ENCODE assay signal across 17 cellular contexts in the genomic region with DNA sequence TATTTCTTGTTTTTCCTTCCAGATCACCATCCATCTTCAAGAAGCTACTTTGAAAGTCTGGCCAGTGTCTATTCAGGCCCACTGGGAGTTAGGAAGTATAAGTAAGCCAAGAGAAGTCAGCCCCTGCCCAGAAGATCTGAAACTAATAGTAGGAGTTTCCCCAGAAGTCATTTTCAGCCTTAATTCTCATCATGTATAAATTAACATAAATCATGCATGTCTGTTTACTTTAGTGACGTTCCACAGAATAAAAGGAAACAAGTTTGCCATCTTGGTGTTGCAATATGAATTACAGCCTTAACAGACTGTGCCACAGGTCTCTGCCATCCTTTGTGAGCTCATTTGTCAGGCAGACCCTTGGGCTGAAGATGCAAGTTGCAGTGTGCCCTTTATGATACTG. TPM values are rescaled to one million over a fixed set of nuclear protein-coding genes. Genes with fewer than 3 reads are reported as not detected.
DNase-seq lines count a peak whose midpoint lies in the region; ATAC-seq and TF ChIP-seq lines count a peak whose summit lies in the region.
"Had no signal": no experiment of that assay in that cellular context is flagged by ENCODE, and none has a peak within 500 bp of the region (broad histone marks: within the 10 kb centered on the region; RNA-seq: fewer than 3 reads in every experiment).

No MANE protein-coding gene starts in this region.

- H3K4me3 ChIP-seq in aorta (ENCODE audit: low read length in 2 of 2), result no peak overlapping the region
- H3K4me3 ChIP-seq in prostate gland, result no peak overlapping the region
- H3K4me3 ChIP-seq: MG63 had no signal

- peaks cover 25% of the 10 kb centered on the region for H3K4me1 Mint-ChIP-seq in T-helper 1 cell treated with Interleukin-12 subunit alpha and Interleukin-12 subunit beta and Interleukin-4 antibody, amounts not matched to agents 30 μg/mL and 1 μg/mL, for 36 hours (ENCODE audit: low read depth)
- peaks cover 17% of the 10 kb centered on the region for H3K4me1 Mint-ChIP-seq in activated T-helper 2 cell treated with anti-CD3 and anti-CD28 coated beads, Interferon-gamma antibody, Interleukin-2, Interleukin-4, amounts not matched to agents 10 μg/mL and 5 μg/mL and 100 μg/mL, durations not matched to agents 14 hours and 24 hours and 36 hours (ENCODE audit: low read depth)
- peaks cover 31% of the 10 kb centered on the region for H3K4me1 Mint-ChIP-seq in memory B cell
- peaks cover 3% of the 10 kb centered on the region for H3K4me1 Mint-ChIP-seq in mesothelial cell of epicardium

- H3K4me3 Mint-ChIP-seq in T-helper 1 cell treated with Interleukin-12 subunit alpha and Interleukin-12 subunit beta and Interleukin-4 antibody, amounts not matched to agents 30 μg/mL and 1 μg/mL, for 36 hours, result no peak overlapping the region
- no peak overlapping the region for H3K4me3 Mint-ChIP-seq in activated T-helper 2 cell treated with anti-CD3 and anti-CD28 coated beads, Interferon-gamma antibody, Interleukin-2, Interleukin-4, amounts not matched to agents 10 μg/mL and 5 μg/mL and 100 μg/mL, durations not matched to agents 14 hours and 24 hours and 36 hours (ENCODE audit: low read depth)
- H3K4me3 Mint-ChIP-seq in memory B cell (no peak overlapping the region), mesothelial cell of epicardium (no peak overlapping the region)

- TF ChIP-seq POLR2A in prostate gland (IDR thresholded peaks at IDR 0.05), result no peak

- TF ChIP-seq CTCF in mesothelial cell of epicardium (IDR thresholded peaks at IDR 0.05; ENCODE audit: unreplicated experiment), result no peak
- no peak for TF ChIP-seq CTCF in prostate gland (IDR thresholded peaks at IDR 0.05)

- no peaks in the 10 kb centered on the region for H3K27me3 ChIP-seq in aorta (ENCODE audit: control insufficient read depth in 1 of 2, insufficient read depth in 2 of 2, low read length in 1 of 2)
- no peaks in the 10 kb centered on the region for H3K27me3 ChIP-seq in prostate gland (replicated peaks; ENCODE audit: insufficient read depth)
- H3K27me3 ChIP-seq: MG63 had no signal

- H3K36me3 Mint-ChIP-seq in T-helper 1 cell treated with Interleukin-12 subunit alpha and Interleukin-12 subunit beta and Interleukin-4 antibody, amounts not matched to agents 30 μg/mL and 1 μg/mL, for 36 hours (ENCODE audit: low read depth), result peaks cover 33% of the 10 kb centered on the region
- H3K36me3 Mint-ChIP-seq in activated T-helper 2 cell treated with anti-CD3 and anti-CD28 coated beads, Interferon-gamma antibody, Interleukin-2, Interleukin-4, amounts not matched to agents 10 μg/mL and 5 μg/mL and 100 μg/mL, durations not matched to agents 14 hours and 24 hours and 36 hours (ENCODE audit: low read depth), result peaks cover 70% of the 10 kb centered on the region
- peaks cover 11% of the 10 kb centered on the region for H3K36me3 Mint-ChIP-seq in memory B cell
- peaks cover 10% of the 10 kb centered on the region for H3K36me3 Mint-ChIP-seq in mesothelial cell of epicardium

- 52 to 54% methylated on average over 1 of the region's 1 CpG for WGBS in aorta, 2 donors
- WGBS in prostate gland, result 26% methylated on average over 1 of the region's 1 CpG

- H3K27ac ChIP-seq in aorta (ENCODE audit: low read depth in 1 of 2, low read length in 2 of 2) (no peak overlapping the region), prostate gland (no peak overlapping the region)
- H3K27ac ChIP-seq: 22Rv1, KMS-11 had no signal

- no peaks in the 10 kb centered on the region for H3K9me3 Mint-ChIP-seq in T-helper 1 cell treated with Interleukin-12 subunit alpha and Interleukin-12 subunit beta and Interleukin-4 antibody, amounts not matched to agents 30 μg/mL and 1 μg/mL, for 36 hours
- H3K9me3 Mint-ChIP-seq in activated T-helper 2 cell treated with anti-CD3 and anti-CD28 coated beads, Interferon-gamma antibody, Interleukin-2, Interleukin-4, amounts not matched to agents 10 μg/mL and 5 μg/mL and 100 μg/mL, durations not matched to agents 14 hours and 24 hours and 36 hours, result no peaks in the 10 kb centered on the region
- no peaks in the 10 kb centered on the region for H3K9me3 Mint-ChIP-seq in memory B cell
- H3K9me3 Mint-ChIP-seq in mesothelial cell of epicardium, result no peaks in the 10 kb centered on the region

- no peaks in the 10 kb centered on the region for H3K9me3 ChIP-seq in aorta (ENCODE audit: control insufficient read depth, low read length)
- no peaks in the 10 kb centered on the region for H3K9me3 ChIP-seq in prostate gland
- H3K9me3 ChIP-seq: MG63 had no signal

- POLR2A ChIA-PET in HEK293T (lab: Yijun Ruan, JAX), result interaction anchor here (1.2 kb wide), 1 partner anchor 32 kb away, joined by 3 read pairs; no protein-coding TSS in a partner anchor

- H3K27me3 Mint-ChIP-seq in T-helper 1 cell treated with Interleukin-12 subunit alpha and Interleukin-12 subunit beta and Interleukin-4 antibody, amounts not matched to agents 30 μg/mL and 1 μg/mL, for 36 hours (ENCODE audit: low read depth), result no peaks in the 10 kb centered on the region
- no peaks in the 10 kb centered on the region for H3K27me3 Mint-ChIP-seq in activated T-helper 2 cell treated with anti-CD3 and anti-CD28 coated beads, Interferon-gamma antibody, Interleukin-2, Interleukin-4, amounts not matched to agents 10 μg/mL and 5 μg/mL and 100 μg/mL, durations not matched to agents 14 hours and 24 hours and 36 hours (ENCODE audit: low read depth)
- H3K27me3 Mint-ChIP-seq in memory B cell, result no peaks in the 10 kb centered on the region
- H3K27me3 Mint-ChIP-seq in mesothelial cell of epicardium (ENCODE audit: low read depth), result no peaks in the 10 kb centered on the region

- H3K27ac Mint-ChIP-seq in T-helper 1 cell treated with Interleukin-12 subunit alpha and Interleukin-12 subunit beta and Interleukin-4 antibody, amounts not matched to agents 30 μg/mL and 1 μg/mL, for 36 hours, result peak overlapping the region; percentile 35
- peak overlapping the region; percentile 21 for H3K27ac Mint-ChIP-seq in activated T-helper 2 cell treated with anti-CD3 and anti-CD28 coated beads, Interferon-gamma antibody, Interleukin-2, Interleukin-4, amounts not matched to agents 10 μg/mL and 5 μg/mL and 100 μg/mL, durations not matched to agents 14 hours and 24 hours and 36 hours
- H3K27ac Mint-ChIP-seq in memory B cell, result peak overlapping the region; percentile 54
- no peak overlapping the region for H3K27ac Mint-ChIP-seq in mesothelial cell of epicardium

- DNase-seq in T-helper 1 cell, result no peak
- DNase-seq in HEK293T (ENCODE audit: extremely low spot score), result no peak
- DNase-seq in activated T-helper 2 cell treated with anti-CD3 and anti-CD28 coated beads, Interferon-gamma antibody, Interleukin-2, Interleukin-4, amounts not matched to agents 10 μg/mL and 5 μg/mL and 100 μg/mL, durations not matched to agents 14 hours and 24 hours and 36 hours (ENCODE audit: low spot score), result no peak
- DNase-seq in memory B cell (ENCODE audit: low spot score in 2 of 2), result no peak
- DNase-seq in mesothelial cell of epicardium (ENCODE audit: low spot score in 2 of 2, unreplicated experiment in 2 of 2), result no peak
- DNase-seq in aorta, result no peak
- no peak for DNase-seq in prostate gland (ENCODE audit: low spot score)
- DNase-seq: COR-L47, HCEC 1CT, MG63, NCI-H1105, NCI-H1694 treated with DMSO at 0.1 percent for 48 hours, NCI-H446, NCI-H748 treated with DMSO at 0.1 percent for 48 hours had no signal

- ATAC-seq in memory B cell (ENCODE audit: low read depth), result peak; percentile 30
- no peak for ATAC-seq in aorta (ENCODE audit: low FRiP score)

- intact Hi-C loops in activated T-helper 2 cell treated with anti-CD3 and anti-CD28 coated beads, Interferon-gamma antibody, Interleukin-2, Interleukin-4, amounts not matched to agents 10 μg/mL and 5 μg/mL and 100 μg/mL, durations not matched to agents 14 hours and 24 hours and 36 hours (cut with micrococcal nuclease), result no loop called here
- intact Hi-C loops in aorta (cut with DNase I), result no loop called here
- intact Hi-C loops in prostate gland (cut with DNase I), result no loop called here

- H3K4me1 ChIP-seq in aorta (ENCODE audit: control insufficient read depth in 1 of 2, insufficient read depth in 2 of 2, low read length in 2 of 2) (no peaks in the 10 kb centered on the region), prostate gland (replicated peaks) (no peaks in the 10 kb centered on the region)

- CTCF ChIA-PET in HEK293T (lab: Yijun Ruan, JAX), result no interaction called here

- H3K36me3 ChIP-seq in aorta (ENCODE audit: control insufficient read depth in 1 of 2, insufficient read depth in 2 of 2, low read length in 1 of 2), result peaks cover 0 to 3% of the 10 kb centered on the region in 2 donors
- no peaks in the 10 kb centered on the region for H3K36me3 ChIP-seq in prostate gland

TF ChIP-seq in HEK293T, 16 proteins besides CTCF, POLR2A, EP300 and RAD21 (continues in another document):
- TF ChIP-seq FOXA1 (IDR thresholded peaks at IDR 0.05) (no peak), NFRKB (IDR thresholded peaks at IDR 0.05) (no peak), PKNOX1 (IDR thresholded peaks at IDR 0.05) (peak; percentile 52)

RNA-seq across cellular contexts. Expression of gene AKAP5, which starts 5.6 kb away (rescaled TPM):
- total RNA-seq in activated T-helper 2 cell treated with anti-CD3 and anti-CD28 coated beads, Interferon-gamma antibody, Interleukin-2, Interleukin-4, amounts not matched to agents 10 μg/mL and 5 μg/mL and 100 μg/mL, durations not matched to agents 14 hours and 24 hours and 36 hours, result 2.3 and 2.5 TPM in 2 replicates
- total RNA-seq in mesothelial cell of epicardium, result 2.0 to 2.1 TPM (median 2.1 TPM) in 3 replicates
- 1 to 10 TPM; 2.8 to 2.9 TPM for total RNA-seq in aorta
- 1 to 10 TPM; 1.1 to 1.4 TPM for polyA plus RNA-seq in aorta
- under 1 TPM; 0.51 to 0.82 TPM for total RNA-seq in prostate gland

RNA-seq across cellular contexts. Expression of gene ZBTB25, which starts 43.9 kb away (rescaled TPM):
- total RNA-seq in activated T-helper 2 cell treated with anti-CD3 and anti-CD28 coated beads, Interferon-gamma antibody, Interleukin-2, Interleukin-4, amounts not matched to agents 10 μg/mL and 5 μg/mL and 100 μg/mL, durations not matched to agents 14 hours and 24 hours and 36 hours, result 24.7 and 24.9 TPM in 2 replicates
- total RNA-seq in mesothelial cell of epicardium, result 19.1 to 20.6 TPM (median 19.1 TPM) in 3 replicates
- total RNA-seq in aorta, result 10 to 100 TPM; 17.2 to 25.4 TPM
- 1 to 10 TPM in 1 of 2 donors, under 1 TPM in 1; 0.38 to 7.2 TPM for polyA plus RNA-seq in aorta
- total RNA-seq in prostate gland, result 10 to 100 TPM; 10.2 to 20.2 TPM

RNA-seq across cellular contexts. Expression of gene ZBTB1, which starts 44.8 kb away (rescaled TPM):
- total RNA-seq in activated T-helper 2 cell treated with anti-CD3 and anti-CD28 coated beads, Interferon-gamma antibody, Interleukin-2, Interleukin-4, amounts not matched to agents 10 μg/mL and 5 μg/mL and 100 μg/mL, durations not matched to agents 14 hours and 24 hours and 36 hours, result 51.1 and 52.8 TPM in 2 replicates
- total RNA-seq in mesothelial cell of epicardium, result 66.3 to 67.4 TPM (median 66.4 TPM) in 3 replicates
- total RNA-seq in aorta, result 10 to 100 TPM; 33.8 to 63.8 TPM
- polyA plus RNA-seq in aorta, result 10 to 100 TPM; 14.0 to 20.9 TPM
- 10 to 100 TPM; 56.5 to 74.3 TPM for total RNA-seq in prostate gland
